ENCODE assay signal across 9 cellular contexts in the genomic region with DNA sequence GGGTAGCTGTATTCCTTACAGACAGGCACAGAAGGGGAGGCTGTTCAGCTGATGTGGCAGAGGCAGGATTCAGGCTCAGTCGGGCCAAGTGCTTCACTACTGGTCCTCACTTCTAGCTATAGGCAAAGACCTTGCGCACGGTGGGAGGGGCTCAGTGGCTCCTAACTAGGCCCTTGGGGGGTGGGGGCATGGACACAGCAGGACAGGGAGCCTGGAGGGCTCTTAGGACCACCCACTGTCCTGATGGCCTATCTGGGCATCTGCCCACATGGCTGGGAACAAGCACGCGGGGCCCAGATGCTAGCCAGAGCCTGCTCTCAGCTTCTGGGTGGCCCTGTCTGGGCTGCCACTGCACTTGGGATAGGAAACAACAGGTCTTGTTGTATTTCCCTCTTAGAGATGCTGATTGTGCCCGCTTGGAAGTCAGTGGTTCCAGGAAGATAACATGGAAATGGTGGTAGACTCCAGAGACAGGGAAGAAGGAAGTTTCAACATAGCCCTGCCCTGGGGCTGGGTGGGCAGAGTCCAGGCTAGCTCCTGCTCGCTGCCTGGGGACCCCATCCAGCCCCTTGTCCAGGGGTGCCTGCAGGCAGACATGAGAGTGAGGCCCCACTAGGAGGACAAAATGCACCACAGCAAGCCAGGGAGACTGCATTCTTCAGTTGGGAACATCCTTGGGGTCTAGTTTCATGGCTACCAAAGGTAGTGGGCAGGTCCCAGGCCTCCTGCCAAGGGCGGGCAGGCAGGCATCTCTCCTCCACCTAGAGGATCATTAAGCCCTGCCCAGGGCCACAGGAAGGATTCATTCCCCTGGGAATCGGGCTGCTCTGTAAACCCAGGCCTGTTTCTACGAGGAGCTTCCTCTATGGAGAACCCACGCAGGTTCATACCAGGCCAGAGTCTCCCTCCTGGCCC.
A peak's percentile ranks its signal among the peaks of the same experiment; 100 is the strongest.
DNase-seq lines count a peak whose midpoint lies in the region; ATAC-seq and TF ChIP-seq lines count a peak whose summit lies in the region.
"Had no signal": no experiment of that assay in that cellular context is flagged by ENCODE, and none has a peak within 500 bp of the region (broad histone marks: within the 10 kb centered on the region; RNA-seq: fewer than 3 reads in every experiment).

No MANE protein-coding gene starts in this region.

- WGBS in heart right ventricle, 2 donors: 91 to 92% methylated on average over 11 of the region's 11 CpGs

- DNase-seq in heart right ventricle (no peak), Right ventricle myocardium inferior (ENCODE audit: missing footprints) (no peak), colonic mucosa (peak; percentile 74), nephron progenitor cell (no peak), upper lobe of right lung (no peak), NCI-H1694 treated with DMSO at 0.1 percent for 48 hours (lab: John Stamatoyannopoulos, UW) (no peak), NCI-H1105 treated with DMSO at 0.1 percent for 48 hours (lab: John Stamatoyannopoulos, UW) (no peak)

- no peak for ATAC-seq in heart right ventricle
- no peak for ATAC-seq in Right ventricle myocardium inferior
- peak; percentile 4 for ATAC-seq in upper lobe of right lung
- ATAC-seq in HG02623 (IDR thresholded peaks at IDR 0.05; ENCODE audit: unreplicated experiment): no peak

- peaks cover 66% of the 10 kb centered on the region for H3K4me1 Mint-ChIP-seq in nephron progenitor cell
- H3K4me1 Mint-ChIP-seq: memory B cell had no signal

- H3K36me3 ChIP-seq in heart right ventricle (peaks cover 0 to 92% (median 19%) of the 10 kb centered on the region in 9 donors), colonic mucosa (no peaks in the 10 kb centered on the region), upper lobe of right lung (peaks cover 65% of the 10 kb centered on the region)

- peaks cover 3 to 68% (median 44%) of the 10 kb centered on the region in 9 donors for H3K4me1 ChIP-seq in heart right ventricle
- H3K4me1 ChIP-seq in colonic mucosa: peaks cover 16% of the 10 kb centered on the region
- H3K4me1 ChIP-seq in upper lobe of right lung: peaks cover 18% of the 10 kb centered on the region

- H3K27ac ChIP-seq in heart right ventricle (peak overlapping the region in 8 of 10 donors; percentile 25 to 63 (median 44)), colonic mucosa (peak overlapping the region; percentile 70), upper lobe of right lung (peak overlapping the region; percentile 60)

- no peak overlapping the region for H3K4me3 ChIP-seq in heart right ventricle
- no peak overlapping the region for H3K4me3 ChIP-seq in colonic mucosa
- no peak overlapping the region for H3K4me3 ChIP-seq in upper lobe of right lung

- H3K36me3 Mint-ChIP-seq in nephron progenitor cell (ENCODE audit: low read depth): peaks cover 34% of the 10 kb centered on the region

- H3K27me3 ChIP-seq in heart right ventricle: no peaks in the 10 kb centered on the region
- H3K27me3 ChIP-seq in colonic mucosa: no peaks in the 10 kb centered on the region
- no peaks in the 10 kb centered on the region for H3K27me3 ChIP-seq in upper lobe of right lung

- no peak overlapping the region for H3K4me3 Mint-ChIP-seq in nephron progenitor cell
- H3K4me3 Mint-ChIP-seq: memory B cell had no signal

- H3K9me3 ChIP-seq in heart right ventricle (no peaks in the 10 kb centered on the region), colonic mucosa (no peaks in the 10 kb centered on the region), upper lobe of right lung (no peaks in the 10 kb centered on the region)

- no peak for TF ChIP-seq CTCF in heart right ventricle (IDR thresholded peaks at IDR 0.05)
- no peak for TF ChIP-seq CTCF in colonic mucosa (IDR thresholded peaks at IDR 0.05)
- TF ChIP-seq CTCF in nephron progenitor cell (IDR thresholded peaks at IDR 0.05): no peak
- TF ChIP-seq CTCF in upper lobe of right lung (IDR thresholded peaks at IDR 0.05): no peak

- H3K9me3 Mint-ChIP-seq in nephron progenitor cell: no peaks in the 10 kb centered on the region
- H3K9me3 Mint-ChIP-seq: memory B cell had no signal

- intact Hi-C loops in heart right ventricle (cut with DNase I) (loop anchor here in 2 of 10 donors (5.0 to 10.0 kb wide), 2 partner anchors 33 to 134 kb away; partner anchors contain the start of gene FNBP1L (in 1 of the 2)), Right ventricle myocardium inferior (cut with DNase I) (no loop called here), colonic mucosa (cut with DNase I) (loop anchor here (10.0 kb wide), 1 partner anchor 124 kb away; no protein-coding TSS in a partner anchor), upper lobe of right lung (cut with DNase I) (no loop called here)

- peak overlapping the region; percentile 3 to 67 for H3K9ac ChIP-seq in colonic mucosa (ENCODE audit: low read depth in 2 of 2, low read length in 2 of 2)

- peak overlapping the region; percentile 71 for H3K27ac Mint-ChIP-seq in nephron progenitor cell
- H3K27ac Mint-ChIP-seq: memory B cell had no signal

- H3K27me3 Mint-ChIP-seq in nephron progenitor cell (ENCODE audit: low read depth, poor library complexity): peaks cover 6% of the 10 kb centered on the region
- H3K27me3 Mint-ChIP-seq: memory B cell had no signal
